Comparison of ENCODE assay signal across 8 cellular contexts in the genomic region with DNA sequence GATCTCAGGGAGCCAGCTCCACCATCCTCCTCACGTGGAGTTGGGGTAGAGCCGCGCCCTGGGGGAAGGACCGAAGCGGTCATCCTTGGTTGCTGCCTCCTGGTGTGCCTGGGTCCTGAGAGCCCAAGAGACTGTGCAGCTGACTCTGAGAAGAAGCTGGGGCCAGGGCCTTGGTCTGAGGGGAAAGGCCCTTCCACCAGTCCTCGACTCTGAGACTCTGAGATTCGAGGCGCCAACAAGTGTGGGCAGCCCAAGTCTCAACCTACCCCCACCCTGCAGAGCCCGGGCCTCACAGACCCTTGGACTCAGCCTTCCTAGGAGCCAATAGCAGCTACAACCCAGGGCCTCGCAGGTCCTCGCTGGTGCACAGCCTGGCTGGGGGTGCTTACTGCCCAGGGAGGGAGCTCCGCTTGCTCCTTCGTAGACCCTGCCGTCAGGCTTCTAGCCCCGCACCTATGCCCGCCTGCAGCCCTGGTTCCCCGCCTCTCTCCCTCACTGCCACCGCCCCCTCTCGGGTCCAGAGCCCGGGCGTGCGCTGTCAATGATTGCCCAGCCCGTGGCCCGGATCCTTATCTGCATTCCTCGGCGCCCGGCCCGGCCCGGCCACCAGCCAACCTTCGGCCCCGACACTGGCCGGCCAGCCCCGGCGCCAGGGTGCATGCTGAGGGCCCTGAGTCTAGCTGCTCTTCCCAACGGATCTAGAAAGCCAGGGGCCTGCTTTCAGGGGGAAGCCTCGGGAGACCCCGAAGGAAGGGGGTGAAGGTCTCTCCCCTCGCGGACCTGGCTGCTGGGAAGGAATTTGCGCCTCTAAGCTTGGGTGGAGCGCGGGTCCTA. TPM values are rescaled to one million over a fixed set of nuclear protein-coding genes. Genes with fewer than 3 reads are reported as not detected.
DNase-seq lines count a peak whose midpoint lies in the region; ATAC-seq and TF ChIP-seq lines count a peak whose summit lies in the region.

No MANE protein-coding gene starts in this region.

- peaks cover 28% of the 10 kb centered on the region for H3K27me3 ChIP-seq in thoracic aorta (replicated peaks; ENCODE audit: insufficient read depth)

- H3K27me3 Mint-ChIP-seq in activated T-helper 17 cell treated with anti-CD3 and anti-CD28 coated beads, Interleukin-2, amount 50 U/mL, for 72 hours: peaks cover 44% of the 10 kb centered on the region

- no peaks in the 10 kb centered on the region for H3K9me3 ChIP-seq in thoracic aorta

- peak overlapping the region; percentile 46 for H3K4me3 Mint-ChIP-seq in activated T-helper 17 cell treated with anti-CD3 and anti-CD28 coated beads, Interleukin-2, amount 50 U/mL, for 72 hours

- DNase-seq in activated CD8-positive, alpha-beta memory T cell treated with anti-CD3 and anti-CD28 coated beads for 24 hours: peak; percentile 60
- DNase-seq in activated CD8-positive, alpha-beta memory T cell treated with anti-CD3 and anti-CD28 coated beads, Interleukin-2, amount 50 U/mL, for 4 hours: no peak
- peak; percentile 95 for DNase-seq in left lobe of liver (ENCODE audit: low spot score)
- no peak for DNase-seq in thoracic aorta (ENCODE audit: low spot score)
- DNase-seq in omental fat pad (ENCODE audit: low spot score): no peak
- no peak for DNase-seq in DMS153 (lab: John Stamatoyannopoulos, UW)

- H3K27ac ChIP-seq in thoracic aorta: no peak overlapping the region

- H3K4me3 ChIP-seq in thoracic aorta: peak overlapping the region; percentile 54

- H3K27ac Mint-ChIP-seq in activated T-helper 17 cell treated with anti-CD3 and anti-CD28 coated beads, Interleukin-2, amount 50 U/mL, for 72 hours: no peak overlapping the region

- no peak for TF ChIP-seq CTCF in thoracic aorta (IDR thresholded peaks at IDR 0.05)
- no peak for TF ChIP-seq CTCF in omental fat pad (IDR thresholded peaks at IDR 0.05)

- ATAC-seq in activated T-helper 17 cell treated with anti-CD3 and anti-CD28 coated beads, Interleukin-2, amount 50 U/mL, for 72 hours (replicated peaks): peak; percentile 8
- ATAC-seq in left lobe of liver (peak; percentile 78), thoracic aorta (ENCODE audit: insufficient number of reproducible peaks, low FRiP score, low read depth) (no peak), omental fat pad (ENCODE audit: low FRiP score) (no peak), HG02852 (IDR thresholded peaks at IDR 0.05; ENCODE audit: unreplicated experiment) (no peak)

- H3K4me1 Mint-ChIP-seq in activated T-helper 17 cell treated with anti-CD3 and anti-CD28 coated beads, Interleukin-2, amount 50 U/mL, for 72 hours: peaks cover 3% of the 10 kb centered on the region

- H3K36me3 Mint-ChIP-seq in activated T-helper 17 cell treated with anti-CD3 and anti-CD28 coated beads, Interleukin-2, amount 50 U/mL, for 72 hours (ENCODE audit: low read depth): no peaks in the 10 kb centered on the region

- peaks cover 30 to 42% of the 10 kb centered on the region in 2 donors for H3K4me1 ChIP-seq in thoracic aorta (ENCODE audit: control insufficient read depth in 1 of 2, low read depth in 2 of 2)

- no peaks in the 10 kb centered on the region for H3K9me3 Mint-ChIP-seq in activated T-helper 17 cell treated with anti-CD3 and anti-CD28 coated beads, Interleukin-2, amount 50 U/mL, for 72 hours

- no peaks in the 10 kb centered on the region for H3K36me3 ChIP-seq in thoracic aorta

RNA-seq across cellular contexts. Expression of gene IHH, which starts 2.0 kb away (rescaled TPM):
- under 1 TPM; 0.28 to 0.29 TPM for total RNA-seq in activated T-helper 17 cell treated with anti-CD3 and anti-CD28 coated beads, Interleukin-2, amount 50 U/mL, for 72 hours
- total RNA-seq in left lobe of liver: 4.9 TPM
- total RNA-seq in thoracic aorta: 1 to 10 TPM in 1 of 2 donors, not detected in 1; 1.6 TPM
- total RNA-seq in omental fat pad: under 1 TPM in 1 of 4 donors, not detected in 3; 0.48 TPM

RNA-seq across cellular contexts. Expression of gene CFAP65, which starts 17.4 kb away (rescaled TPM):
- total RNA-seq in activated T-helper 17 cell treated with anti-CD3 and anti-CD28 coated beads, Interleukin-2, amount 50 U/mL, for 72 hours: not detected
- 0.05 TPM for total RNA-seq in left lobe of liver
- total RNA-seq in thoracic aorta: not detected
- total RNA-seq in omental fat pad: under 1 TPM in 1 of 4 donors, not detected in 3; 0.19 TPM

Comparison
In these comparisons a context has a peak if more than half of its experiments do, and no peak if none do; other contexts are left out.
1. DNase-seq: peak in activated CD8-positive, alpha-beta memory T cell treated with anti-CD3 and anti-CD28 coated beads for 24 hours (single experiment) and left lobe of liver (single experiment); none in activated CD8-positive, alpha-beta memory T cell treated with anti-CD3 and anti-CD28 coated beads, Interleukin-2, amount 50 U/mL, for 4 hours (single experiment), thoracic aorta (single experiment), omental fat pad (single experiment) and DMS153 (single experiment).
2. ATAC-seq: peak in activated T-helper 17 cell treated with anti-CD3 and anti-CD28 coated beads, Interleukin-2, amount 50 U/mL, for 72 hours (single experiment) and left lobe of liver (single experiment); none in thoracic aorta (single experiment), omental fat pad (single experiment) and HG02852 (single experiment).